ENCODE assay signal across 1 cellular context in genomic region chr6:28742668-28743270, GRCh38.
TF ChIP-seq lines count a peak whose summit lies in the region.

No MANE protein-coding gene starts in this region.

TF ChIP-seq in HepG2, 621 proteins besides CTCF, POLR2A, EP300 and RAD21 (continued from another document):
- TF ChIP-seq MYC (CRISPR knock-in tag; IDR thresholded peaks at IDR 0.05; ENCODE audit: borderline replicate concordance), result peak; percentile 22; the same call in 1 of the 2 replicates
- no peak for TF ChIP-seq RFXANK (CRISPR knock-in tag; IDR thresholded peaks at IDR 0.05)
- TF ChIP-seq YY1 (IDR thresholded peaks at IDR 0.05; ENCODE audit: insufficient read depth, insufficient replicate concordance, low read depth, low read length), result no peak
- TF ChIP-seq ZFP91 (CRISPR knock-in tag; IDR thresholded peaks at IDR 0.05; ENCODE audit: borderline replicate concordance), result no peak
- peak; percentile 44 for TF ChIP-seq ARID5B (CRISPR knock-in tag; IDR thresholded peaks at IDR 0.05)
- no peak for TF ChIP-seq MLLT10 (CRISPR knock-in tag; IDR thresholded peaks at IDR 0.05)
- TF ChIP-seq ZBTB2 (CRISPR knock-in tag; IDR thresholded peaks at IDR 0.05; ENCODE audit: low read depth), result no peak
- no peak for TF ChIP-seq ZBTB38 (CRISPR knock-in tag; IDR thresholded peaks at IDR 0.05)
- TF ChIP-seq ZNF703 (CRISPR knock-in tag; IDR thresholded peaks at IDR 0.05; ENCODE audit: borderline replicate concordance), result no peak
- no peak for TF ChIP-seq ZNF841 (CRISPR knock-in tag; IDR thresholded peaks at IDR 0.05; ENCODE audit: borderline replicate concordance)
- TF ChIP-seq GATAD2A (CRISPR knock-in tag; IDR thresholded peaks at IDR 0.05), result peak; percentile 33; the same call in 1 of the 2 replicates
- TF ChIP-seq ZNF12 (CRISPR knock-in tag; IDR thresholded peaks at IDR 0.05), result 0 out of 2 replicates have a peak, but pooled peaks have one; percentile 20
- no peak for TF ChIP-seq AHR (CRISPR knock-in tag; IDR thresholded peaks at IDR 0.05)
- no peak for TF ChIP-seq ZNF512B (CRISPR knock-in tag; IDR thresholded peaks at IDR 0.05; ENCODE audit: borderline replicate concordance)
- no peak for TF ChIP-seq ATRX (CRISPR knock-in tag; IDR thresholded peaks at IDR 0.05; ENCODE audit: borderline replicate concordance)
- no peak for TF ChIP-seq MAFG (CRISPR knock-in tag; IDR thresholded peaks at IDR 0.05)
- no peak for TF ChIP-seq NFATC3 (CRISPR knock-in tag; IDR thresholded peaks at IDR 0.05)
- TF ChIP-seq HMG20B (CRISPR knock-in tag; conservative IDR thresholded peaks at IDR 0.05), result no peak
- TF ChIP-seq TGIF2 (CRISPR knock-in tag; IDR thresholded peaks at IDR 0.05), result no peak
- no peak for TF ChIP-seq ATF5 (CRISPR knock-in tag; IDR thresholded peaks at IDR 0.05; ENCODE audit: low read depth)
- TF ChIP-seq PHB2 (IDR thresholded peaks at IDR 0.05; ENCODE audit: partially characterized antibody), result no peak
- TF ChIP-seq PCBP1 (IDR thresholded peaks at IDR 0.05; ENCODE audit: borderline replicate concordance, low read depth, low read length), result no peak
- peak; percentile 31; the same call in 1 of the 2 replicates for TF ChIP-seq CEBPG (CRISPR knock-in tag; IDR thresholded peaks at IDR 0.05)
- TF ChIP-seq ZNF562 (CRISPR knock-in tag; IDR thresholded peaks at IDR 0.05; ENCODE audit: borderline replicate concordance), result no peak
- no peak for TF ChIP-seq ZSCAN12 (CRISPR knock-in tag; IDR thresholded peaks at IDR 0.05)
- 0 out of 2 replicates have a peak, but pooled peaks have one; percentile 20 for TF ChIP-seq ZMYM3 (CRISPR knock-in tag; IDR thresholded peaks at IDR 0.05)
- TF ChIP-seq PCBP2 (optimal IDR thresholded peaks at IDR 0.05; ENCODE audit: low read depth, low read length, poor library complexity, severe bottlenecking), result no peak
- TF ChIP-seq ZNF501 (CRISPR knock-in tag; IDR thresholded peaks at IDR 0.05), result no peak
